25 cellular contexts compared by ENCODE assay signal in the genomic region with DNA sequence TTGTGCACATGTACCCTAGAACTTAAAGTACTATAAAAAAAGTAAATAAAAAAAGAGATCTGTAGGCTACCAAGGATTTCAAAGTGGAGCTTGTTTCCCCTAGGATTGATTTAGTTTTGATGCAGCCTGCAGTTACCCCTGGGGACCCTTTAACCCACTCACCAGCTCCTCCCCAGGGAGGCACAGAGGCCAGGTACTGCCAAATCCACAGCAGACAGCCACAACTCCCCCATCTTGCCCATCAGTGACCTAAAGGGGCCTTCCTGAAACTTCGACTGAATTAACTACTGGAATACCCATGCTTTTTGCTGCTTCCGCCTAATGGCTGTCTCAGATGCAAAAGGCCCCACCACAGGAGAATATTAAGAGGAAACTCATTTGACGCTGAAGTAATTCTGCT.
A peak's percentile ranks its signal among the peaks of the same experiment; 100 is the strongest.
DNase-seq lines count a peak whose midpoint lies in the region; ATAC-seq and TF ChIP-seq lines count a peak whose summit lies in the region.
"Had no signal": no experiment of that assay in that cellular context is flagged by ENCODE, and none has a peak within 500 bp of the region (broad histone marks: within the 10 kb centered on the region; RNA-seq: fewer than 3 reads in every experiment).

No MANE protein-coding gene starts in this region.

- no peak for DNase-seq in activated CD4-positive, alpha-beta T cell treated with anti-CD3 and anti-CD28 coated beads for 36 hours
- DNase-seq in activated CD4-positive, alpha-beta T cell treated with anti-CD3 and anti-CD28 coated beads, Interleukin-2, amount 50 U/mL, for 4 hours: no peak
- DNase-seq in H9 (no peak), NCI-H2196 treated with DMSO at 0.1 percent for 48 hours (lab: John Stamatoyannopoulos, UW; ENCODE audit: unreplicated experiment) (no peak), immature natural killer cell (no peak)
- DNase-seq in stimulated activated effector memory CD8-positive, alpha-beta T cell treated with anti-CD3 and anti-CD28 coated beads, Interleukin-12 subunit alpha, Interleukin-12 subunit beta, amount 100 ng/mL, for 72 hours (ENCODE audit: low spot score in 2 of 2): no peak
- DNase-seq: activated T-cell treated with anti-CD3 and anti-CD28 coated beads, Interleukin-2, amount 50 U/mL, for 4 hours; body of pancreas; effector CD4-positive, alpha-beta T cell; foreskin keratinocyte; HCEC 1CT; left lung; midbrain; MM.1S; NCI-H1436; NCI-H2171 treated with DMSO at 0.1 percent for 48 hours; NCI-H69; stimulated activated CD8-positive, alpha-beta memory T cell treated with anti-CD3 and anti-CD28 coated beads, Interleukin-4, amount 100 ng/mL, for 48 hours; T1000 had no signal

- POLR2A ChIA-PET in activated CD4-positive, alpha-beta T cell treated with anti-CD3 and anti-CD28 coated beads for 36 hours (lab: Charles Lee): interaction anchor here (0.6 kb wide), 1 partner anchor 37 kb away, joined by 3 read pairs; no protein-coding TSS in a partner anchor

- no peaks in the 10 kb centered on the region for H3K27me3 ChIP-seq in H9 (ENCODE audit: insufficient read depth, low read length)
- H3K27me3 ChIP-seq: body of pancreas, foreskin keratinocyte, left lung had no signal

- peaks cover 4% of the 10 kb centered on the region for H3K79me1 ChIP-seq in H9 (ENCODE audit: insufficient read depth, low read depth, low read length, poor library complexity, severe bottlenecking)

- H4K5ac ChIP-seq in H9 (ENCODE audit: insufficient read length, low read depth, low read length): no peak overlapping the region

- no peak overlapping the region for H3K9ac ChIP-seq in H9 (ENCODE audit: extremely low read depth, insufficient read length, low read length)

- H3K9me3 Mint-ChIP-seq in activated CD4-positive, alpha-beta T cell treated with anti-CD3 and anti-CD28 coated beads for 36 hours (ENCODE audit: low read depth): no peaks in the 10 kb centered on the region
- H3K9me3 Mint-ChIP-seq in H9 (no peaks in the 10 kb centered on the region), immature natural killer cell (no peaks in the 10 kb centered on the region)
- no peaks in the 10 kb centered on the region for H3K9me3 Mint-ChIP-seq in activated naive CD8-positive, alpha-beta T cell (ENCODE audit: low read depth)
- no peaks in the 10 kb centered on the region for H3K9me3 Mint-ChIP-seq in stimulated activated effector memory CD8-positive, alpha-beta T cell treated with anti-CD3 and anti-CD28 coated beads, Interleukin-12 subunit alpha, Interleukin-12 subunit beta, amount 100 ng/mL, for 72 hours
- H3K9me3 Mint-ChIP-seq: activated T-cell treated with anti-CD3 and anti-CD28 coated beads, Interleukin-2, amount 50 U/mL, for 4 hours; neural crest cell had no signal

- no peaks in the 10 kb centered on the region for H3K23me2 ChIP-seq in H9 (ENCODE audit: insufficient read length, low read depth, low read length, poor library complexity, severe bottlenecking)

- WGBS in H9 (ENCODE audit: extremely low coverage, insufficient read length, low lambda C conversion rate): no CpG with 5 or more reads among the region's 3 CpGs

- no peak overlapping the region for H3K18ac ChIP-seq in H9 (ENCODE audit: insufficient read length, low read depth, low read length)

- no peak overlapping the region for H3T11ph ChIP-seq in H9 (ENCODE audit: low read length)

- H3K4me3 Mint-ChIP-seq in activated CD4-positive, alpha-beta T cell treated with anti-CD3 and anti-CD28 coated beads for 36 hours: no peak overlapping the region
- H3K4me3 Mint-ChIP-seq in H9: no peak overlapping the region
- no peak overlapping the region for H3K4me3 Mint-ChIP-seq in activated naive CD8-positive, alpha-beta T cell
- no peak overlapping the region for H3K4me3 Mint-ChIP-seq in stimulated activated effector memory CD8-positive, alpha-beta T cell treated with anti-CD3 and anti-CD28 coated beads, Interleukin-12 subunit alpha, Interleukin-12 subunit beta, amount 100 ng/mL, for 72 hours
- H3K4me3 Mint-ChIP-seq in immature natural killer cell: no peak overlapping the region
- H3K4me3 Mint-ChIP-seq: activated T-cell treated with anti-CD3 and anti-CD28 coated beads, Interleukin-2, amount 50 U/mL, for 4 hours; neural crest cell had no signal

- H3K36me3 Mint-ChIP-seq in activated CD4-positive, alpha-beta T cell treated with anti-CD3 and anti-CD28 coated beads for 36 hours (ENCODE audit: low read depth): peaks cover 10% of the 10 kb centered on the region
- H3K36me3 Mint-ChIP-seq in H9 (ENCODE audit: insufficient read depth in 1 of 3, low read depth in 3 of 3): no peaks in the 10 kb centered on the region; a peak in 2 of 7 replicates
- peaks cover 6% of the 10 kb centered on the region for H3K36me3 Mint-ChIP-seq in activated naive CD8-positive, alpha-beta T cell
- peaks cover 7% of the 10 kb centered on the region for H3K36me3 Mint-ChIP-seq in stimulated activated effector memory CD8-positive, alpha-beta T cell treated with anti-CD3 and anti-CD28 coated beads, Interleukin-12 subunit alpha, Interleukin-12 subunit beta, amount 100 ng/mL, for 72 hours
- H3K36me3 Mint-ChIP-seq in immature natural killer cell: no peaks in the 10 kb centered on the region

- H2BK12ac ChIP-seq in H9 (ENCODE audit: insufficient read length, low read depth, low read length): no peak overlapping the region

- H2AFZ ChIP-seq in H9 (ENCODE audit: low read length): no peak overlapping the region

- H3K4me1 ChIP-seq in H9 (ENCODE audit: insufficient read depth, low read length): peaks cover 13% of the 10 kb centered on the region
- H3K4me1 ChIP-seq: foreskin keratinocyte had no signal

- H3K4ac ChIP-seq in H9 (ENCODE audit: low read depth, low read length): no peak overlapping the region

- H2BK120ac ChIP-seq in H9 (ENCODE audit: low read depth, low read length, poor library complexity, severe bottlenecking): no peak overlapping the region

- no peak overlapping the region for H2AK5ac ChIP-seq in H9 (ENCODE audit: insufficient read length, low read length)

- H4K91ac ChIP-seq in H9 (ENCODE audit: insufficient read length, low read depth, low read length): no peak overlapping the region

- intact Hi-C loops in activated CD4-positive, alpha-beta T cell treated with anti-CD3 and anti-CD28 coated beads for 36 hours (cut with DNase I, micrococcal nuclease): no loop called here

- ATAC-seq in activated CD4-positive, alpha-beta T cell treated with anti-CD3 and anti-CD28 coated beads for 36 hours: peak; percentile 8
- ATAC-seq in stimulated activated effector memory CD8-positive, alpha-beta T cell treated with anti-CD3 and anti-CD28 coated beads, Interleukin-12 subunit alpha, Interleukin-12 subunit beta, amount 100 ng/mL, for 72 hours: no peak
- ATAC-seq in GM21423 (IDR thresholded peaks at IDR 0.05; ENCODE audit: unreplicated experiment): no peak
- ATAC-seq: body of pancreas, foreskin keratinocyte, left lung had no signal

- no peak overlapping the region for H4K8ac ChIP-seq in H9 (replicated peaks; ENCODE audit: insufficient read length, low read depth, low read length)

- H3K27ac Mint-ChIP-seq in activated CD4-positive, alpha-beta T cell treated with anti-CD3 and anti-CD28 coated beads for 36 hours: peak overlapping the region; percentile 79
- H3K27ac Mint-ChIP-seq in H9 (peak overlapping the region; percentile 13 to 88 (median 87); a peak in 4 of 7 replicates), immature natural killer cell (peak overlapping the region in 1 of 6 donors; percentile 10)
- H3K27ac Mint-ChIP-seq in activated naive CD8-positive, alpha-beta T cell: peak overlapping the region; percentile 78
- peak overlapping the region; percentile 52 for H3K27ac Mint-ChIP-seq in stimulated activated effector memory CD8-positive, alpha-beta T cell treated with anti-CD3 and anti-CD28 coated beads, Interleukin-12 subunit alpha, Interleukin-12 subunit beta, amount 100 ng/mL, for 72 hours
- H3K27ac Mint-ChIP-seq: progenitor cell of endocrine pancreas had no signal

- no peak overlapping the region for H2BK15ac ChIP-seq in H9 (ENCODE audit: low read depth, low read length)

- H3K27ac ChIP-seq in H9 (ENCODE audit: insufficient read length, low read depth, low read length): no peak overlapping the region
- H3K27ac ChIP-seq: 22Rv1, body of pancreas, foreskin keratinocyte, left lung, thoracic aorta had no signal

- no peak overlapping the region for H3K23ac ChIP-seq in H9 (ENCODE audit: insufficient read length, low read depth, low read length)

- H3K9me3 ChIP-seq in H9 (ENCODE audit: control insufficient read depth, low read depth, low read length): no peaks in the 10 kb centered on the region
- H3K9me3 ChIP-seq: body of pancreas, left lung, thoracic aorta had no signal

- no peaks in the 10 kb centered on the region for H3K27me3 Mint-ChIP-seq in activated CD4-positive, alpha-beta T cell treated with anti-CD3 and anti-CD28 coated beads for 36 hours
- no peaks in the 10 kb centered on the region for H3K27me3 Mint-ChIP-seq in H9 (ENCODE audit: low read depth)
- no peaks in the 10 kb centered on the region for H3K27me3 Mint-ChIP-seq in activated naive CD8-positive, alpha-beta T cell
- peaks cover 2 to 3% (median 3%) of the 10 kb centered on the region in 3 donors for H3K27me3 Mint-ChIP-seq in immature natural killer cell (ENCODE audit: low read depth in 3 of 3)
- H3K27me3 Mint-ChIP-seq: progenitor cell of endocrine pancreas had no signal

- no peak overlapping the region for H3K14ac ChIP-seq in H9 (ENCODE audit: insufficient read depth, low read length)

- H2BK5ac ChIP-seq in H9 (ENCODE audit: insufficient read length, low read length): no peak overlapping the region

- no peaks in the 10 kb centered on the region for H4K20me1 ChIP-seq in H9 (ENCODE audit: control insufficient read depth, insufficient read depth, insufficient read length)

- no peak overlapping the region for H3K4me2 ChIP-seq in H9 (ENCODE audit: insufficient read depth, insufficient read length, low read length)

- H3K79me2 ChIP-seq in H9 (ENCODE audit: insufficient read depth, low read length): peaks cover 53% of the 10 kb centered on the region

- no peak overlapping the region for H2BK20ac ChIP-seq in H9 (ENCODE audit: low read depth, low read length, poor library complexity, severe bottlenecking)

- CTCF ChIA-PET in activated CD4-positive, alpha-beta T cell treated with anti-CD3 and anti-CD28 coated beads for 36 hours (lab: Charles Lee): interaction anchor here (1.1 to 1.8 kb wide), 3 partner anchors 9 to 111 kb away, joined by 3 to 6 read pairs (median 3); no protein-coding TSS in a partner anchor

- H3K56ac ChIP-seq in H9 (ENCODE audit: insufficient read length, low read depth, low read length): no peak overlapping the region

- H3K4me1 Mint-ChIP-seq in activated CD4-positive, alpha-beta T cell treated with anti-CD3 and anti-CD28 coated beads for 36 hours: peaks cover 92% of the 10 kb centered on the region
- H3K4me1 Mint-ChIP-seq in H9: peaks cover 67% of the 10 kb centered on the region in 2 experiments
- H3K4me1 Mint-ChIP-seq in activated naive CD8-positive, alpha-beta T cell (ENCODE audit: low read depth): peaks cover 90% of the 10 kb centered on the region
- H3K4me1 Mint-ChIP-seq in stimulated activated effector memory CD8-positive, alpha-beta T cell treated with anti-CD3 and anti-CD28 coated beads, Interleukin-12 subunit alpha, Interleukin-12 subunit beta, amount 100 ng/mL, for 72 hours: peaks cover 69% of the 10 kb centered on the region
- peaks cover 42 to 73% of the 10 kb centered on the region in 2 donors for H3K4me1 Mint-ChIP-seq in immature natural killer cell

- no peak for TF ChIP-seq CTCF in H9 (conservative IDR thresholded peaks at IDR 0.05)
